Comparison of ENCODE assay signal across 10 cellular contexts in the genomic region with DNA sequence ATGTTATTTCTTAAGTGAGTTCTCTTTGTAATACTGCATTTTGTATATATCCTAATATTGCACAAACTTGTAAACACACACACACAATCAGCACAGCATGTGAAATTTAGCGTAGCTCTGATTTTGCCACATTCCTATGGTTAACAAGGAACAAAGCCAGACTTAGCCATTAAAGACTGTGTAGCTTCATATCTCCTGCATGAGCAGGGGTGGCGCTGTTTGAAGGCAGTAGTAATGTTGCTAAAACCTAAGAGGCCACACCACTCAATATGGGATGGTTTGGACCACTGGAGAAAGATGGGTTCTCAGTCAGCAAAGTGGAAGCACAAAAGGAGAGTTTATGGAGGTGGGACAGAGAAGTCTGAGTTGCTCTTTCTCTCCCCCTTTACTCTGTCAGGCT.
A peak's percentile ranks its signal among the peaks of the same experiment; 100 is the strongest.
DNase-seq lines count a peak whose midpoint lies in the region; ATAC-seq, FAIRE-seq and TF ChIP-seq lines count a peak whose summit lies in the region.
"Had no signal": no experiment of that assay in that cellular context is flagged by ENCODE, and none has a peak within 500 bp of the region (broad histone marks: within the 10 kb centered on the region; RNA-seq: fewer than 3 reads in every experiment).

No MANE protein-coding gene starts in this region.

- TF ChIP-seq POLR2A in GM12892 (IDR thresholded peaks at IDR 0.05; ENCODE audit: low read depth, low read length): no peak

- H3K9me3 Mint-ChIP-seq in astrocyte (ENCODE audit: unreplicated experiment) (no peaks in the 10 kb centered on the region), neural progenitor cell (no peaks in the 10 kb centered on the region)

- TF ChIP-seq CTCF in astrocyte (IDR thresholded peaks at IDR 0.05; ENCODE audit: insufficient read depth, low read depth, low read length) (peak; percentile 45), neural progenitor cell (IDR thresholded peaks at IDR 0.05) (peak; percentile 71)

- no peaks in the 10 kb centered on the region for H3F3A ChIP-seq in neural progenitor cell (ENCODE audit: low read depth)

- H3K36me3 Mint-ChIP-seq in astrocyte (ENCODE audit: low read depth, unreplicated experiment) (no peaks in the 10 kb centered on the region), neural progenitor cell (no peaks in the 10 kb centered on the region)

- no peak for FAIRE-seq in astrocyte (lab: Jason Lieb, UNC)
- no peak for FAIRE-seq in GM12892 (lab: Jason Lieb, UNC)

- H3K4me3 Mint-ChIP-seq in astrocyte (ENCODE audit: unreplicated experiment): no peak overlapping the region
- no peak overlapping the region for H3K4me3 Mint-ChIP-seq in neural progenitor cell

- H3K4me3 ChIP-seq in astrocyte (ENCODE audit: insufficient read depth, low read depth, low read length): no peak overlapping the region
- H3K4me3 ChIP-seq in neural progenitor cell: no peak overlapping the region
- H3K4me3 ChIP-seq: ascending aorta, SJSA1 had no signal

- peak; percentile 3 for DNase-seq in NCI-H1436 (lab: John Stamatoyannopoulos, UW)
- no peak for DNase-seq in NCI-H1436 treated with DMSO at 0.1 percent for 48 hours (lab: John Stamatoyannopoulos, UW)
- peak; percentile 79 for DNase-seq in HuH-7 (ENCODE audit: low spot score)
- no peak for DNase-seq in astrocyte (ENCODE audit: low read depth)
- DNase-seq in neural progenitor cell (ENCODE audit: low spot score): peak; percentile 61
- DNase-seq in GM12892 (ENCODE audit: insufficient read length): no peak
- DNase-seq in SHP77 treated with DMSO at 0.1 percent for 48 hours (lab: John Stamatoyannopoulos, UW): no peak

- H3K4me2 ChIP-seq in astrocyte (ENCODE audit: low read length) (no peak overlapping the region), neural progenitor cell (no peak overlapping the region)

- H3K79me2 ChIP-seq in astrocyte (ENCODE audit: insufficient read depth, low read length): no peaks in the 10 kb centered on the region
- no peaks in the 10 kb centered on the region for H3K79me2 ChIP-seq in neural progenitor cell (ENCODE audit: low read depth)

- H3K9ac ChIP-seq in astrocyte (ENCODE audit: low read length) (no peak overlapping the region), neural progenitor cell (no peak overlapping the region)

- H3K27me3 Mint-ChIP-seq in astrocyte (ENCODE audit: low read depth, unreplicated experiment): no peaks in the 10 kb centered on the region
- peaks cover 2% of the 10 kb centered on the region for H3K27me3 Mint-ChIP-seq in neural progenitor cell (ENCODE audit: insufficient read depth, low read depth)

- no peak overlapping the region for H3K27ac Mint-ChIP-seq in astrocyte (ENCODE audit: unreplicated experiment)
- no peak overlapping the region for H3K27ac Mint-ChIP-seq in neural progenitor cell

- no peaks in the 10 kb centered on the region for H3K4me1 ChIP-seq in astrocyte (ENCODE audit: insufficient read depth, low read length)
- no peaks in the 10 kb centered on the region for H3K4me1 ChIP-seq in neural progenitor cell
- H3K4me1 ChIP-seq: ascending aorta had no signal

- H3K27ac ChIP-seq in astrocyte (ENCODE audit: low read depth, low read length): no peak overlapping the region
- no peak overlapping the region for H3K27ac ChIP-seq in neural progenitor cell
- H3K27ac ChIP-seq: ascending aorta, SJSA1 had no signal

- H3K9me3 ChIP-seq in astrocyte (ENCODE audit: insufficient read depth, low read depth, low read length) (no peaks in the 10 kb centered on the region), neural progenitor cell (ENCODE audit: low read depth) (no peaks in the 10 kb centered on the region)
- H3K9me3 ChIP-seq: ascending aorta, SJSA1 had no signal

- no peaks in the 10 kb centered on the region for H4K20me1 ChIP-seq in astrocyte (ENCODE audit: insufficient read depth, low read length)
- no peaks in the 10 kb centered on the region for H4K20me1 ChIP-seq in neural progenitor cell (ENCODE audit: low read depth)

- no peaks in the 10 kb centered on the region for H3K27me3 ChIP-seq in astrocyte (ENCODE audit: insufficient read depth, low read length)
- no peaks in the 10 kb centered on the region for H3K27me3 ChIP-seq in neural progenitor cell
- H3K27me3 ChIP-seq: ascending aorta, SJSA1 had no signal

- H2AFZ ChIP-seq in astrocyte (ENCODE audit: low read depth, low read length) (peak overlapping the region; percentile 16), neural progenitor cell (replicated peaks) (no peak overlapping the region)

- H3K36me3 ChIP-seq in astrocyte (ENCODE audit: insufficient read depth, low read length) (no peaks in the 10 kb centered on the region), neural progenitor cell (no peaks in the 10 kb centered on the region)
- H3K36me3 ChIP-seq: ascending aorta, SJSA1 had no signal

- ATAC-seq in HG02571 (IDR thresholded peaks at IDR 0.05; ENCODE audit: unreplicated experiment): no peak

- H3K4me1 Mint-ChIP-seq in astrocyte (ENCODE audit: low read depth, unreplicated experiment): peaks cover 10% of the 10 kb centered on the region
- no peaks in the 10 kb centered on the region for H3K4me1 Mint-ChIP-seq in neural progenitor cell

Comparison
In these comparisons a context has a peak if more than half of its experiments do, and no peak if none do; other contexts are left out.
1. DNase-seq: peak in NCI-H1436 (single experiment), HuH-7 (single experiment) and neural progenitor cell (single experiment); none in NCI-H1436 treated with DMSO at 0.1 percent for 48 hours (single experiment), astrocyte (single experiment), GM12892 (single experiment) and SHP77 treated with DMSO at 0.1 percent for 48 hours (single experiment).